12 cellular contexts compared by ENCODE assay signal in the genomic region with DNA sequence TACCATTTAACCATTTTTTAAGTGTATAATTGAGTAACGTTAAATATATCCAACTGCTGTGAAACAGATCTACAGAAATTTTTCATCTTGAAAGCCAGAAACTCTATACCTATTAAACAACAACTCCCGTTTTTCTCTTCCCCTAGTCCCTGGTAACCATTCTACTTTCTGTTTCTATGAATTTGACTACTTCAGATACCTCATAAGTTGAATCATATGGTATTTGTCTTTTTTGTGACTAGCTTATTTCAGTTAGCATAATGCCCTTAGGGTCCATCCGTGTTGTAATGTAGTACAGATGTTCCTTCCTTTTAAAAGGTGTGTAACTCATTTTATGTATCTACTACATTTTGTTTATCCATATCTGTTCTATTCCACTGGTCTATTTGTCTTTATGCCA. TPM values are rescaled to one million over a fixed set of nuclear protein-coding genes. Genes with fewer than 3 reads are reported as not detected.
DNase-seq lines count a peak whose midpoint lies in the region; ATAC-seq and TF ChIP-seq lines count a peak whose summit lies in the region.
"Had no signal": no experiment of that assay in that cellular context is flagged by ENCODE, and none has a peak within 500 bp of the region (broad histone marks: within the 10 kb centered on the region; RNA-seq: fewer than 3 reads in every experiment).

No MANE protein-coding gene starts in this region.

- no peak overlapping the region for H4K8ac ChIP-seq in H9 (replicated peaks; ENCODE audit: insufficient read length, low read depth, low read length)

- no peak overlapping the region for H2BK120ac ChIP-seq in H9 (ENCODE audit: low read depth, low read length, poor library complexity, severe bottlenecking)

- POLR2A ChIA-PET in activated CD4-positive, alpha-beta T cell treated with anti-CD3 and anti-CD28 coated beads for 36 hours (lab: Charles Lee) = interaction anchor here (0.7 to 1.1 kb wide), 2 partner anchors 48 to 50 kb away, joined by 3 to 4 read pairs; no protein-coding TSS in a partner anchor
- POLR2A ChIA-PET in PC-3 (lab: Charles Lee; ENCODE audit: unreplicated experiment) = no interaction called here

- no peak overlapping the region for H2AFZ ChIP-seq in PC-3 (ENCODE audit: low read length)
- H2AFZ ChIP-seq in H9 (ENCODE audit: low read length) = no peak overlapping the region

- H2BK15ac ChIP-seq in H9 (ENCODE audit: low read depth, low read length) = no peak overlapping the region

- H3K9ac ChIP-seq in PC-3 (ENCODE audit: low read length) = no peak overlapping the region
- H3K9ac ChIP-seq in H9 (ENCODE audit: extremely low read depth, insufficient read length, low read length) = no peak overlapping the region

- H3K9me3 ChIP-seq in PC-3 (ENCODE audit: low read length) (no peaks in the 10 kb centered on the region), H9 (ENCODE audit: control insufficient read depth, low read depth, low read length) (peaks cover 12% of the 10 kb centered on the region)

- H3K4me2 ChIP-seq in PC-3 (ENCODE audit: low read length) (peak overlapping the region; percentile 37), H9 (ENCODE audit: insufficient read depth, insufficient read length, low read length) (no peak overlapping the region)

- no peak overlapping the region for H3K4ac ChIP-seq in H9 (ENCODE audit: low read depth, low read length)

- no peak overlapping the region for H4K91ac ChIP-seq in H9 (ENCODE audit: insufficient read length, low read depth, low read length)

- H3F3A ChIP-seq in PC-3 (ENCODE audit: low read length, unreplicated experiment) = no peaks in the 10 kb centered on the region

- CTCF ChIA-PET in activated CD4-positive, alpha-beta T cell treated with anti-CD3 and anti-CD28 coated beads for 36 hours (lab: Charles Lee) = interaction anchor here (0.6 to 1.5 kb wide), 4 partner anchors 33 to 174 kb away, joined by 3 to 5 read pairs (median 3); no protein-coding TSS in a partner anchor
- CTCF ChIA-PET in PC-3 (lab: Charles Lee) = no interaction called here

- no peak for TF ChIP-seq CTCF in PC-3 (conservative IDR thresholded peaks at IDR 0.05; ENCODE audit: low read depth, low read length)
- TF ChIP-seq CTCF in natural killer cell (IDR thresholded peaks at IDR 0.05) = no peak
- TF ChIP-seq CTCF in H9 (conservative IDR thresholded peaks at IDR 0.05) = no peak

- WGBS in H9 (ENCODE audit: extremely low coverage, insufficient read length, low lambda C conversion rate) = no CpG with 5 or more reads among the region's 3 CpGs

- H3K79me2 ChIP-seq in PC-3 (ENCODE audit: low read length) (peaks cover 93% of the 10 kb centered on the region), H9 (ENCODE audit: insufficient read depth, low read length) (peaks cover 20% of the 10 kb centered on the region; the same call in 1 of the 2 replicates)

- no peak overlapping the region for H3K27ac ChIP-seq in PC-3 (ENCODE audit: low read length)
- no peak overlapping the region for H3K27ac ChIP-seq in H9 (ENCODE audit: insufficient read length, low read depth, low read length)

- no peaks in the 10 kb centered on the region; the same call in 1 of the 2 replicates for H3K36me3 ChIP-seq in PC-3 (ENCODE audit: low read depth, low read length)

- H4K5ac ChIP-seq in H9 (ENCODE audit: insufficient read length, low read depth, low read length) = no peak overlapping the region

- no peak overlapping the region for H3K14ac ChIP-seq in H9 (ENCODE audit: insufficient read depth, low read length)

- no peak overlapping the region for H2BK20ac ChIP-seq in H9 (ENCODE audit: low read depth, low read length, poor library complexity, severe bottlenecking)

- ATAC-seq in activated CD4-positive, alpha-beta T cell treated with anti-CD3 and anti-CD28 coated beads for 36 hours = peak; percentile 81
- ATAC-seq in HG02571 (IDR thresholded peaks at IDR 0.05; ENCODE audit: unreplicated experiment) (peak; percentile 68), PC-3 (peak; percentile 24; the same call in 1 of the 2 replicates), natural killer cell (peak in 2 of 3 donors; percentile 24 to 39)
- ATAC-seq: stimulated activated naive B cell treated with anti-CD40 and anti-IgM and Interleukin-4, amounts not matched to agents 10 μg/mL and 1 μg/mL and 100 μg/mL, for 72 hours had no signal

- no peak for DNase-seq in activated CD4-positive, alpha-beta T cell treated with anti-CD3 and anti-CD28 coated beads for 36 hours
- no peak for DNase-seq in activated CD4-positive, alpha-beta T cell treated with anti-CD3 and anti-CD28 coated beads for 4 hours
- peak; percentile 52 for DNase-seq in PC-3
- DNase-seq in natural killer cell = no peak
- DNase-seq in H9 = no peak
- no peak for DNase-seq in LoVo (ENCODE audit: low spot score)
- no peak for DNase-seq in 8988T
- DNase-seq: DMS79 treated with DMSO at 0.1 percent for 48 hours; NCI-H510A treated with DMSO at 0.1 percent for 48 hours; stimulated activated naive B cell treated with anti-CD40 and anti-IgM and Interleukin-4, amounts not matched to agents 10 μg/mL and 1 μg/mL and 100 μg/mL, for 72 hours; SW 1271 had no signal

- H2BK5ac ChIP-seq in H9 (ENCODE audit: insufficient read length, low read length) = no peak overlapping the region

- H3K56ac ChIP-seq in H9 (ENCODE audit: insufficient read length, low read depth, low read length) = no peak overlapping the region

- H3K27me3 ChIP-seq in PC-3 (ENCODE audit: low read length) (no peaks in the 10 kb centered on the region), H9 (ENCODE audit: insufficient read depth, low read length) (no peaks in the 10 kb centered on the region)

- H3K36me3 Mint-ChIP-seq in activated CD4-positive, alpha-beta T cell treated with anti-CD3 and anti-CD28 coated beads for 36 hours (ENCODE audit: low read depth) = peaks cover 7% of the 10 kb centered on the region
- no peaks in the 10 kb centered on the region for H3K36me3 Mint-ChIP-seq in natural killer cell
- peaks cover 16 to 20% (median 19%) of the 10 kb centered on the region in 3 experiments; a peak in 6 of 7 replicates for H3K36me3 Mint-ChIP-seq in H9 (ENCODE audit: insufficient read depth in 1 of 3, low read depth in 3 of 3)

- H2AK5ac ChIP-seq in H9 (ENCODE audit: insufficient read length, low read length) = no peak overlapping the region

- H3K4me1 Mint-ChIP-seq in activated CD4-positive, alpha-beta T cell treated with anti-CD3 and anti-CD28 coated beads for 36 hours = peaks cover 66% of the 10 kb centered on the region
- peaks cover 62 to 64% of the 10 kb centered on the region in 2 donors for H3K4me1 Mint-ChIP-seq in natural killer cell
- H3K4me1 Mint-ChIP-seq in H9 = peaks cover 5 to 8% of the 10 kb centered on the region in 2 experiments; a peak in 2 of 4 replicates

- no peak overlapping the region for H3K23ac ChIP-seq in H9 (ENCODE audit: insufficient read length, low read depth, low read length)

- no peaks in the 10 kb centered on the region for H3K9me2 ChIP-seq in PC-3 (replicated peaks; ENCODE audit: low read length)

- no peak overlapping the region for H3K18ac ChIP-seq in H9 (ENCODE audit: insufficient read length, low read depth, low read length)

- H3K27ac Mint-ChIP-seq in activated CD4-positive, alpha-beta T cell treated with anti-CD3 and anti-CD28 coated beads for 36 hours = peak overlapping the region; percentile 17
- H3K27ac Mint-ChIP-seq in natural killer cell (peak overlapping the region; percentile 35 to 53), H9 (no peak overlapping the region)
- H3K27ac Mint-ChIP-seq: stimulated activated naive B cell treated with anti-CD40 and anti-IgM and Interleukin-4, amounts not matched to agents 10 μg/mL and 1 μg/mL and 100 μg/mL, for 72 hours had no signal

- H4K20me1 ChIP-seq in PC-3 (ENCODE audit: low read length) (peaks cover 9% of the 10 kb centered on the region; the same call in 1 of the 2 replicates), H9 (ENCODE audit: control insufficient read depth, insufficient read depth, insufficient read length) (no peaks in the 10 kb centered on the region)

- BruUV-seq in PC-3 (replicated peaks; lab: Mats Ljungman, UMichigan) = no TSS peak

- H3K27me3 Mint-ChIP-seq in activated CD4-positive, alpha-beta T cell treated with anti-CD3 and anti-CD28 coated beads for 36 hours = no peaks in the 10 kb centered on the region
- H3K27me3 Mint-ChIP-seq in natural killer cell (ENCODE audit: low read depth in 2 of 2) = no peaks in the 10 kb centered on the region
- H3K27me3 Mint-ChIP-seq in H9 (ENCODE audit: low read depth) = no peaks in the 10 kb centered on the region
- H3K27me3 Mint-ChIP-seq: stimulated activated naive B cell treated with anti-CD40 and anti-IgM and Interleukin-4, amounts not matched to agents 10 μg/mL and 1 μg/mL and 100 μg/mL, for 72 hours had no signal

- H3K4me1 ChIP-seq in PC-3 (ENCODE audit: insufficient read depth, low read length) = peaks cover 15% of the 10 kb centered on the region; the same call in 1 of the 2 replicates
- no peaks in the 10 kb centered on the region for H3K4me1 ChIP-seq in H9 (ENCODE audit: insufficient read depth, low read length)

- intact Hi-C loops in activated CD4-positive, alpha-beta T cell treated with anti-CD3 and anti-CD28 coated beads for 36 hours (cut with DNase I, micrococcal nuclease) = loop anchor here (2.0 to 5.0 kb wide), 3 partner anchors 37 to 49 kb away; a partner anchor contains a TSS
- intact Hi-C loops in PC-3 (cut with micrococcal nuclease) (no loop called here), natural killer cell (cut with micrococcal nuclease) (loop anchor here (5.0 kb wide), 1 partner anchor 48 kb away; a partner anchor contains a TSS)

- H2BK12ac ChIP-seq in H9 (ENCODE audit: insufficient read length, low read depth, low read length) = no peak overlapping the region

- H3K4me3 ChIP-seq in PC-3 (ENCODE audit: low read length) = no peak overlapping the region

- no peak overlapping the region for H3T11ph ChIP-seq in H9 (ENCODE audit: low read length)

- H3K23me2 ChIP-seq in H9 (ENCODE audit: insufficient read length, low read depth, low read length, poor library complexity, severe bottlenecking) = no peaks in the 10 kb centered on the region

- no peaks in the 10 kb centered on the region for H3K9me3 Mint-ChIP-seq in activated CD4-positive, alpha-beta T cell treated with anti-CD3 and anti-CD28 coated beads for 36 hours (ENCODE audit: low read depth)
- H3K9me3 Mint-ChIP-seq in natural killer cell = no peaks in the 10 kb centered on the region
- peaks cover 18 to 61% of the 10 kb centered on the region in 2 experiments; a peak in 4 of 5 replicates for H3K9me3 Mint-ChIP-seq in H9
- H3K9me3 Mint-ChIP-seq: stimulated activated naive B cell treated with anti-CD40 and anti-IgM and Interleukin-4, amounts not matched to agents 10 μg/mL and 1 μg/mL and 100 μg/mL, for 72 hours had no signal

- peak overlapping the region; percentile 11 for H3K4me3 Mint-ChIP-seq in activated CD4-positive, alpha-beta T cell treated with anti-CD3 and anti-CD28 coated beads for 36 hours
- H3K4me3 Mint-ChIP-seq in natural killer cell (peak overlapping the region; percentile 11), H9 (no peak overlapping the region)
- H3K4me3 Mint-ChIP-seq: stimulated activated naive B cell treated with anti-CD40 and anti-IgM and Interleukin-4, amounts not matched to agents 10 μg/mL and 1 μg/mL and 100 μg/mL, for 72 hours had no signal

- H3K79me1 ChIP-seq in H9 (ENCODE audit: insufficient read depth, low read depth, low read length, poor library complexity, severe bottlenecking) = no peaks in the 10 kb centered on the region

RNA-seq across cellular contexts. Expression of a gene that starts 48.7 kb away (rescaled TPM):
- total RNA-seq in activated CD4-positive, alpha-beta T cell treated with anti-CD3 and anti-CD28 coated beads for 36 hours = 100 to 1,000 TPM in 1 of 2 experiments, 10 to 100 TPM in 1; 91.1 to 104 TPM
- total RNA-seq in PC-3 (2014; rRNA removed) = 92.1 and 95.4 TPM in 2 replicates
- total RNA-seq in natural killer cell = 10 to 100 TPM; 91.7 to 97.2 (median 92.4) TPM
- total RNA-seq in H9 (2021) = 80.0 and 81.6 TPM in 2 replicates

Comparison
In these comparisons a context has a peak if more than half of its experiments do, and no peak if none do; other contexts are left out.
1. ATAC-seq: peak in every context shown above with its lines; median percentile 81 in activated CD4-positive, alpha-beta T cell treated with anti-CD3 and anti-CD28 coated beads for 36 hours; 68 in HG02571; 32 in natural killer cell; 24 in PC-3.
2. H3K27ac Mint-ChIP-seq: peak in activated CD4-positive, alpha-beta T cell treated with anti-CD3 and anti-CD28 coated beads for 36 hours (single experiment) and natural killer cell (2 of 2); none in H9 (0 of 3).
3. H3K4me3 Mint-ChIP-seq: peak in activated CD4-positive, alpha-beta T cell treated with anti-CD3 and anti-CD28 coated beads for 36 hours (single experiment) and natural killer cell (single experiment); none in H9 (0 of 2).